Comparison of ENCODE assay signal across 15 cellular contexts in genomic region chr6:91781946-91782345, GRCh38.
A peak's percentile ranks its signal among the peaks of the same experiment; 100 is the strongest.
DNase-seq lines count a peak whose midpoint lies in the region; ATAC-seq, FAIRE-seq and TF ChIP-seq lines count a peak whose summit lies in the region.
"Had no signal": no experiment of that assay in that cellular context is flagged by ENCODE, and none has a peak within 500 bp of the region (broad histone marks: within the 10 kb centered on the region; RNA-seq: fewer than 3 reads in every experiment).

No MANE protein-coding gene starts in this region.

- H3K27me3 ChIP-seq in right cardiac atrium (ENCODE audit: control insufficient read depth, insufficient read depth), result no peaks in the 10 kb centered on the region
- H3K27me3 ChIP-seq: pancreas, tibial nerve had no signal

- no peak for TF ChIP-seq POLR2A in GM12892 (IDR thresholded peaks at IDR 0.05; ENCODE audit: low read depth, low read length)

- no peaks in the 10 kb centered on the region for H3K4me1 ChIP-seq in right cardiac atrium (ENCODE audit: control insufficient read depth, insufficient read depth, low read length)
- H3K4me1 ChIP-seq: pancreas, tibial nerve had no signal

- FAIRE-seq in GM12892 (lab: Jason Lieb, UNC), result no peak
- FAIRE-seq: pancreas had no signal

- H3K27ac ChIP-seq in right cardiac atrium (ENCODE audit: low read length) (no peak overlapping the region), substantia nigra (ENCODE audit: low read depth, low read length, poor library complexity, severe bottlenecking) (no peak overlapping the region)
- H3K27ac ChIP-seq: pancreas, tibial nerve had no signal

- H3K9me3 ChIP-seq in right cardiac atrium (ENCODE audit: control insufficient read depth, low read length), result no peaks in the 10 kb centered on the region
- H3K9me3 ChIP-seq: pancreas, tibial nerve had no signal

- intact Hi-C loops in Right ventricle myocardium superior (cut with DNase I) (no loop called here), right cardiac atrium (cut with DNase I) (no loop called here)

- DNase-seq in Right ventricle myocardium superior (no peak), right cardiac atrium (no peak), NCI-H526 treated with DMSO at 0.1 percent for 48 hours (lab: John Stamatoyannopoulos, UW) (peak; percentile 3), globus pallidus (ENCODE audit: low spot score) (peak; percentile 47), substantia nigra (lab: John Stamatoyannopoulos, UW) (peak in 27 of 49 donors; percentile 1 to 56 (median 11)), GM12892 (ENCODE audit: insufficient read length) (no peak), T-helper 9 cell (no peak)
- DNase-seq in activated effector memory CD4-positive, alpha-beta T cell treated with anti-CD3 and anti-CD28 coated beads, Interleukin-2, amount 50 U/mL, for 16 hours, result no peak
- DNase-seq: activated CD4-positive, alpha-beta T cell treated with anti-CD3 and anti-CD28 coated beads, Interleukin-2, amount 50 U/mL, for 1 hour; activated T-cell treated with anti-CD3 and anti-CD28 coated beads, Interleukin-2, amount 50 U/mL, for 4 hours; DMS79; NCI-H2107; stimulated activated CD4-positive, alpha-beta T cell treated with anti-CD3 and anti-CD28 coated beads, Interleukin-15, amount 100 ng/mL, for 24 hours had no signal

- peak; percentile 39 for ATAC-seq in Right ventricle myocardium superior (ENCODE audit: poor library complexity)
- ATAC-seq in right cardiac atrium, result no peak
- ATAC-seq: activated T-cell treated with anti-CD3 and anti-CD28 coated beads, Interleukin-2, amount 50 U/mL, for 4 hours; pancreas had no signal

- no peak overlapping the region for H3K4me3 ChIP-seq in right cardiac atrium (ENCODE audit: low read length)
- H3K4me3 ChIP-seq: pancreas, tibial nerve had no signal

- 41% methylated on average over 3 of the region's 3 CpGs for WGBS in right cardiac atrium

Comparison
In these comparisons a context has a peak if more than half of its experiments do, and no peak if none do; other contexts are left out.
1. DNase-seq: peak in NCI-H526 treated with DMSO at 0.1 percent for 48 hours (single experiment), globus pallidus (single experiment) and substantia nigra (27 of 49); none in Right ventricle myocardium superior (single experiment), right cardiac atrium (0 of 3), GM12892 (single experiment), activated effector memory CD4-positive, alpha-beta T cell treated with anti-CD3 and anti-CD28 coated beads, Interleukin-2, amount 50 U/mL, for 16 hours (single experiment) and T-helper 9 cell (single experiment).